In the genomic region with DNA sequence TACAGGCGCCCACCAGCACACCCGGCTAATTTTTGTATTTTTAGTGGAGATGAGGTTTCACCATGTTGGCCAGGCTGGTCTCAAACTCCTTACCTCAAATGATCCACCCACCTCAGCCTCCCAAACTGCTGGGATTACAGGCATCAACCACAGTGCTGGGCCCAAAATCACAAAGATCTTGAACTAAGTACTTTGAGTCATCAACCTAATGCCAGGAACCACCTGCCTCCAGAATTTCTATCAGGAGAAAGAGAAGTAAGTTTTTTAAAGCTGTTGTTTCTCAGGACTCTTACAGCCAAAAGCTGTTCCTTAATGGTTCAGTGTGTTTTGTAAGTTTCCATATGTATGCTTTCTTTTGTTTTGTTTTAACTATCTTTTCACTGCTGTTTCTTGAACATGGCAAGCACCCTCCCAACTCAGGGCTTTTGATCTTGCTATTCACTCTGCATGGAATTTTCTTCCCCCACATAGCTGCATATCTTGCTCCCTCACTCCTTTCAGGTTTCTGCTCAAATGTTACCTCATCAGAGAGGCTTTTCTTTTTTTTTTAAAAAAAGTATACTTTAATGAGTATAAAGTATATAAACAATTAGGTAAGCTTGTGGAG, we compare ENCODE assay signal across 37 cellular contexts.
"Had no signal": no experiment of that assay in that cellular context is flagged by ENCODE, and none has a peak within 500 bp of the region (broad histone marks: within the 10 kb centered on the region; RNA-seq: fewer than 3 reads in every experiment).

No MANE protein-coding gene starts in this region.

- H3K4me3 Mint-ChIP-seq: activated CD4-positive, alpha-beta memory T cell treated with anti-CD3 and anti-CD28 coated beads for 36 hours; activated CD4-positive, alpha-beta T cell treated with anti-CD3 and anti-CD28 coated beads, Interleukin-2, amount 10 ng/mL, durations not matched to agents 24 days and 14 days; activated naive CD4-positive, alpha-beta T cell treated with anti-CD3 and anti-CD28 coated beads for 36 hours; activated naive CD8-positive, alpha-beta T cell treated with anti-CD3 and anti-CD28 coated beads for 36 hours; activated T-helper 1 cell treated with anti-CD3 and anti-CD28 coated beads, Interleukin-12 subunit alpha, Interleukin-12 subunit beta, Interleukin-2, Interleukin-4 antibody, amounts not matched to agents 30 ng/mL and 10 ng/mL and 1 ng/mL, durations not matched to agents 14 hours and 24 hours and 36 hours; brain; naive B cell; nephron progenitor cell; stimulated activated memory B cell treated with anti-CD40 and anti-IgM and Interleukin-4, amounts not matched to agents 10 μg/mL and 1 μg/mL and 100 μg/mL, for 72 hours; T-helper 17 cell had no signal

- H3K4me1 Mint-ChIP-seq: activated CD4-positive, alpha-beta T cell treated with anti-CD3 and anti-CD28 coated beads, Interleukin-2, amount 10 ng/mL, durations not matched to agents 24 days and 14 days; activated naive CD8-positive, alpha-beta T cell treated with anti-CD3 and anti-CD28 coated beads for 36 hours; brain; T-helper 17 cell had no signal

- H3K36me3 Mint-ChIP-seq: activated CD4-positive, alpha-beta memory T cell treated with anti-CD3 and anti-CD28 coated beads for 36 hours; activated naive CD8-positive, alpha-beta T cell treated with anti-CD3 and anti-CD28 coated beads for 36 hours; brain; naive B cell; stimulated activated memory B cell treated with anti-CD40 and anti-IgM and Interleukin-4, amounts not matched to agents 10 μg/mL and 1 μg/mL and 100 μg/mL, for 72 hours had no signal

- H3K27me3 ChIP-seq: adrenal gland, ascending aorta, cardiac muscle cell, colonic mucosa, dorsolateral prefrontal cortex, ovary, stomach, tibial artery, upper lobe of right lung had no signal

- H3K9me3 ChIP-seq: adrenal gland, ascending aorta, colonic mucosa, left ventricle myocardium inferior, ovary, prostate gland, stomach, tibial artery, upper lobe of right lung had no signal

- ATAC-seq: sciatic nerve; stimulated activated memory B cell treated with anti-CD40 and anti-IgM and Interleukin-4, amounts not matched to agents 10 μg/mL and 1 μg/mL and 100 μg/mL, for 72 hours; T-helper 17 cell; upper lobe of right lung had no signal

- H3K4me1 ChIP-seq: adrenal gland, ascending aorta, colonic mucosa, left ventricle myocardium inferior, prostate gland, tibial artery, upper lobe of right lung had no signal

- H3K27ac Mint-ChIP-seq: activated CD4-positive, alpha-beta memory T cell treated with anti-CD3 and anti-CD28 coated beads for 36 hours; activated CD4-positive, alpha-beta T cell treated with anti-CD3 and anti-CD28 coated beads, Interleukin-2, amount 10 ng/mL, durations not matched to agents 24 days and 14 days; activated naive CD4-positive, alpha-beta T cell treated with anti-CD3 and anti-CD28 coated beads for 36 hours; activated naive CD8-positive, alpha-beta T cell treated with anti-CD3 and anti-CD28 coated beads for 36 hours; activated T-helper 1 cell treated with anti-CD3 and anti-CD28 coated beads, Interleukin-12 subunit alpha, Interleukin-12 subunit beta, Interleukin-2, Interleukin-4 antibody, amounts not matched to agents 30 ng/mL and 10 ng/mL and 1 ng/mL, durations not matched to agents 14 hours and 24 hours and 36 hours; brain; stimulated activated memory B cell treated with anti-CD40 and anti-IgM and Interleukin-4, amounts not matched to agents 10 μg/mL and 1 μg/mL and 100 μg/mL, for 72 hours; T-helper 17 cell had no signal

- H3K27ac ChIP-seq: adrenal gland, ascending aorta, cardiac muscle cell, colonic mucosa, dorsolateral prefrontal cortex, left ventricle myocardium inferior, ovary, prostate gland, skin epidermis, stomach, tibial artery, upper lobe of right lung, WERI-Rb-1 had no signal

- H3K9me3 Mint-ChIP-seq: activated CD4-positive, alpha-beta memory T cell treated with anti-CD3 and anti-CD28 coated beads for 36 hours; activated CD4-positive, alpha-beta T cell treated with anti-CD3 and anti-CD28 coated beads, Interleukin-2, amount 10 ng/mL, durations not matched to agents 24 days and 14 days; activated naive CD4-positive, alpha-beta T cell treated with anti-CD3 and anti-CD28 coated beads for 36 hours; activated naive CD8-positive, alpha-beta T cell treated with anti-CD3 and anti-CD28 coated beads for 36 hours; activated T-helper 1 cell treated with anti-CD3 and anti-CD28 coated beads, Interleukin-12 subunit alpha, Interleukin-12 subunit beta, Interleukin-2, Interleukin-4 antibody, amounts not matched to agents 30 ng/mL and 10 ng/mL and 1 ng/mL, durations not matched to agents 14 hours and 24 hours and 36 hours; naive B cell; nephron progenitor cell; stimulated activated memory B cell treated with anti-CD40 and anti-IgM and Interleukin-4, amounts not matched to agents 10 μg/mL and 1 μg/mL and 100 μg/mL, for 72 hours had no signal

- H3K4me3 ChIP-seq: adrenal gland, ascending aorta, cardiac muscle cell, colonic mucosa, dorsolateral prefrontal cortex, left ventricle myocardium inferior, ovary, prostate gland, skin epidermis, stomach, tibial artery, upper lobe of right lung had no signal

- H3K36me3 ChIP-seq: adrenal gland, ascending aorta, cardiac muscle cell, colonic mucosa, left ventricle myocardium inferior, ovary, prostate gland, stomach, tibial artery, upper lobe of right lung, WERI-Rb-1 had no signal

- DNase-seq: activated CD4-positive, alpha-beta memory T cell treated with anti-CD3 and anti-CD28 coated beads for 36 hours; activated CD4-positive, alpha-beta T cell treated with anti-CD3 and anti-CD28 coated beads, Interleukin-2, amount 10 ng/mL, durations not matched to agents 24 days and 14 days; activated CD4-positive, CD25-positive, alpha-beta regulatory T cell treated with anti-CD3 and anti-CD28 coated beads, Interleukin-2, amount 50 U/mL, for 72 hours; activated CD8-positive, alpha-beta memory T cell treated with anti-CD3 and anti-CD28 coated beads, Interleukin-2, amount 50 U/mL, for 4 hours; activated effector memory CD4-positive, alpha-beta T cell treated with anti-CD3 and anti-CD28 coated beads, Interleukin-2, amount 50 U/mL, for 16 hours; activated naive CD4-positive, alpha-beta T cell treated with anti-CD3 and anti-CD28 coated beads for 36 hours; activated naive CD8-positive, alpha-beta T cell treated with anti-CD3 and anti-CD28 coated beads for 36 hours; activated T-cell treated with anti-CD3 and anti-CD28 coated beads, Interleukin-2, amount 50 U/mL, for 1 hour; adrenal gland; cerebellar nuclear complex; colonic mucosa; dorsolateral prefrontal cortex; effector memory CD4-positive, alpha-beta T cell; erythroblast; head of caudate nucleus; hippocampal formation; islet precursor cell; left ventricle myocardium inferior; naive B cell; nephron progenitor cell; ovary; retina; stimulated activated CD4-positive, alpha-beta T cell treated with anti-CD3 and anti-CD28 coated beads, Interleukin-4, amount 100 ng/mL, for 24 hours; stomach; T-helper 17 cell; T1000; tibial artery; upper lobe of right lung; WERI-Rb-1 had no signal
